Comparison of ENCODE assay signal across 14 cellular contexts in the genomic region with DNA sequence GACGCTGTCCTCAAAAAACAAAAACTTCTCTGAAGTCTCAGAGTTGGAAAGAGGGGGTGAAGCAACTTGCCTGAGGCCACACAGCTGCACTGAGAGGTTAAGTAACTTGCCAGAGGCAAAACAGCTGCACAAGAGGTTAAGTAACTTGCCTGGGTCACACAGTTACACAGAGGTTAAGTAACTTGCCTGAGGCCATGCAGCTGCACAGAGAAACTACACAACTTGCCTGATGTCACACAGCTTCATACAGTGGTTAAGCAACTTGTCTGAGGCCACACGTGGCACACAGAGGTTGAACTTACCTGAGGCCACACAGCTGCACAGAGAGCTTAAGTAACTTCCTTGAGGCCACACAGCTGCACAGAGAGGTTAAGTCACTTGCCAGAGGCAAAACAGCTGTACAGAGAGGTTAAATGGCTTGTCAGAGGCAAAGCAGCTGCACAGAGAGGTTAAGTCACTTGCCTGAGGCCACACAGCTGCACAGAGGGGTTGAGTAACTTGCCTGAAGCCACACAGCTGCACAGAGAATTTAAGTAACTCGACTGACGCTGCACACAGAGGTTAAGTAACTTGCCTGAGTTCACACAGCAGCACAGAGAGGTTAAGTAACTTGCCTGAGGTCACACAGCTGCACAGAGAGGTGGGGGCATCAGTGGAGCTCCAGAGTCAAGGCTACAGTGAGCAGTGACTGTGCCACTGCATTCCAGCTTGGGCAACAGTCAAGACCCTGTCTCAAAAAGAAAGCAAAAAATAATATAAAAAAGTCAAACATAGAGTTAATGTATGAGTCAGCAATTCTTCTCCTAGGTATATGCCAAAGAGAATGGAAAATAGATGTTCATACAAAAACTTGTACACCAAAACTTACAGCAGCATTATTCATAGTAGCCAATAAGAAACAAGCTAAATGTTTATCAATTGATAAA. TPM values are rescaled to one million over a fixed set of nuclear protein-coding genes. Genes with fewer than 3 reads are reported as not detected.
DNase-seq lines count a peak whose midpoint lies in the region; ATAC-seq, FAIRE-seq and TF ChIP-seq lines count a peak whose summit lies in the region.
"Had no signal": no experiment of that assay in that cellular context is flagged by ENCODE, and none has a peak within 500 bp of the region (broad histone marks: within the 10 kb centered on the region; RNA-seq: fewer than 3 reads in every experiment).

No MANE protein-coding gene starts in this region.

- no peak for ATAC-seq in GM21529 (IDR thresholded peaks at IDR 0.05; ENCODE audit: unreplicated experiment)

- no peak for TF ChIP-seq POLR2A in GM12891 (IDR thresholded peaks at IDR 0.05; ENCODE audit: low read depth, low read length)

- FAIRE-seq in GM12891 (lab: Jason Lieb, UNC): peak; percentile 64

- DNase-seq in AML-193 (lab: John Stamatoyannopoulos, UW): peak; percentile 82 to 84
- no peak for DNase-seq in GM12891 (ENCODE audit: insufficient read length, low spot score)
- peak; percentile 46 for DNase-seq in RPMI8226
- peak; percentile 62 for DNase-seq in fibroblast of gingiva (ENCODE audit: low read depth)
- no peak for DNase-seq in NCI-H1436 treated with DMSO at 0.1 percent for 48 hours (lab: John Stamatoyannopoulos, UW)
- no peak for DNase-seq in cerebellum (ENCODE audit: low spot score)
- no peak for DNase-seq in stimulated activated naive CD4-positive, alpha-beta T cell (lab: John Stamatoyannopoulos, UW)
- DNase-seq: BE2C, cerebellar nuclear complex, hippocampal formation, NCI-H1417, NCI-H446, upper lobe of left lung had no signal

TF ChIP-seq in GM12891, 5 proteins besides CTCF, POLR2A, EP300 and RAD21:
- TF ChIP-seq PAX5 (IDR thresholded peaks at IDR 0.05; ENCODE audit: insufficient read depth, low read length, severe bottlenecking): no peak
- TF ChIP-seq POU2F2 (IDR thresholded peaks at IDR 0.05; ENCODE audit: low read depth, low read length): no peak
- no peak for TF ChIP-seq POLR2AphosphoS5 (IDR thresholded peaks at IDR 0.05; ENCODE audit: low read depth, low read length)
- no peak for TF ChIP-seq TAF1 (IDR thresholded peaks at IDR 0.05; ENCODE audit: low read depth, low read length)

RNA-seq across cellular contexts. Expression of gene ACAD9, which starts 12.0 kb away (rescaled TPM):
- polyA plus RNA-seq in GM12891 (2012; ENCODE audit: low read depth, missing spikeins): 22.7 TPM
- total RNA-seq in cerebellum: 39.3 TPM

Comparison
In these comparisons a context has a peak if more than half of its experiments do, and no peak if none do; other contexts are left out.
1. DNase-seq: peak in AML-193 (2 of 2), RPMI8226 (single experiment) and fibroblast of gingiva (single experiment); none in GM12891 (single experiment), NCI-H1436 treated with DMSO at 0.1 percent for 48 hours (single experiment), cerebellum (single experiment) and stimulated activated naive CD4-positive, alpha-beta T cell (0 of 6).